In the genomic region with DNA sequence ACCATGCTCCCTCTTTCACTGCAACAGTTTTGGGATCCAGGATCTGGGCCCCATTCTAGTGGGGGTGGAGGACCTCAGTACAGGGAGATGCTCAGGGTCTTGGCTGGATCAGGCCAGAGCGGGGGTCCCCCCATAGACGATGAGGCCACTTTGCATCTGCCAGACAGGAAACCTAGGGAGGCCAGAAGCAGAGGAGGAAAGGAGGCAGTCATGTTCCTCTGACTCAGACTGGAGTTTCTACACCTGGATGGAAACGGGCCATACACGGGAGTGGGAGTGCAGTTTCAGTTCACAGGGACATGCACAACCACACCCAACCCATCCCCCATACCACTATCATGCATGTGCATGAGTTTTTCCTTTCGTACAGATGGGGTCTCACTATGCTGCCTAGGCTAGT, we compare ENCODE assay signal across 1 cellular context.
TF ChIP-seq lines count a peak whose summit lies in the region.

No MANE protein-coding gene starts in this region.

TF ChIP-seq in GM12878, 131 proteins besides CTCF, POLR2A, EP300 and RAD21:
- TF ChIP-seq IRF5 (IDR thresholded peaks at IDR 0.05; ENCODE audit: borderline replicate concordance), result no peak
- no peak for TF ChIP-seq SIN3A (IDR thresholded peaks at IDR 0.05; ENCODE audit: low read depth, low read length)
- no peak for TF ChIP-seq MEF2A (IDR thresholded peaks at IDR 0.05; ENCODE audit: insufficient read depth, low read depth, low read length)
- TF ChIP-seq BMI1 (IDR thresholded peaks at IDR 0.05; ENCODE audit: borderline replicate concordance), result no peak
- TF ChIP-seq SREBF1 (IDR thresholded peaks at IDR 0.05; ENCODE audit: low read length), result no peak
- TF ChIP-seq, protein P1, sequence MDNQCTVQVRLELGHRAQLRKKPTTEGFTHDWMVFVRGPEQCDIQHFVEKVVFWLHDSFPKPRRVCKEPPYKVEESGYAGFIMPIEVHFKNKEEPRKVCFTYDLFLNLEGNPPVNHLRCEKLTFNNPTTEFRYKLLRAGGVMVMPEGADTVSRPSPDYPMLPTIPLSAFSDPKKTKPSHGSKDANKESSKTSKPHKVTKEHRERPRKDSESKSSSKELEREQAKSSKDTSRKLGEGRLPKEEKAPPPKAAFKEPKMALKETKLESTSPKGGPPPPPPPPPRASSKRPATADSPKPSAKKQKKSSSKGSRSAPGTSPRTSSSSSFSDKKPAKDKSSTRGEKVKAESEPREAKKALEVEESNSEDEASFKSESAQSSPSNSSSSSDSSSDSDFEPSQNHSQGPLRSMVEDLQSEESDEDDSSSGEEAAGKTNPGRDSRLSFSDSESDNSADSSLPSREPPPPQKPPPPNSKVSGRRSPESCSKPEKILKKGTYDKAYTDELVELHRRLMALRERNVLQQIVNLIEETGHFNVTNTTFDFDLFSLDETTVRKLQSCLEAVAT (IDR thresholded peaks at IDR 0.05), result no peak
- 0 out of 2 replicates have a peak, but pooled peaks have one; percentile 18 for TF ChIP-seq BCL11A (IDR thresholded peaks at IDR 0.05; ENCODE audit: low read depth, low read length)
- TF ChIP-seq BHLHE40 (IDR thresholded peaks at IDR 0.05; ENCODE audit: borderline replicate concordance in 1 of 2, low read depth in 2 of 2, low read length in 1 of 2), result peak in 1 of 2 experiments; percentile 24; a peak in 1 of 4 replicates
- no peak for TF ChIP-seq SREBF2 (IDR thresholded peaks at IDR 0.05; ENCODE audit: low read length)
- TF ChIP-seq, protein P2, sequence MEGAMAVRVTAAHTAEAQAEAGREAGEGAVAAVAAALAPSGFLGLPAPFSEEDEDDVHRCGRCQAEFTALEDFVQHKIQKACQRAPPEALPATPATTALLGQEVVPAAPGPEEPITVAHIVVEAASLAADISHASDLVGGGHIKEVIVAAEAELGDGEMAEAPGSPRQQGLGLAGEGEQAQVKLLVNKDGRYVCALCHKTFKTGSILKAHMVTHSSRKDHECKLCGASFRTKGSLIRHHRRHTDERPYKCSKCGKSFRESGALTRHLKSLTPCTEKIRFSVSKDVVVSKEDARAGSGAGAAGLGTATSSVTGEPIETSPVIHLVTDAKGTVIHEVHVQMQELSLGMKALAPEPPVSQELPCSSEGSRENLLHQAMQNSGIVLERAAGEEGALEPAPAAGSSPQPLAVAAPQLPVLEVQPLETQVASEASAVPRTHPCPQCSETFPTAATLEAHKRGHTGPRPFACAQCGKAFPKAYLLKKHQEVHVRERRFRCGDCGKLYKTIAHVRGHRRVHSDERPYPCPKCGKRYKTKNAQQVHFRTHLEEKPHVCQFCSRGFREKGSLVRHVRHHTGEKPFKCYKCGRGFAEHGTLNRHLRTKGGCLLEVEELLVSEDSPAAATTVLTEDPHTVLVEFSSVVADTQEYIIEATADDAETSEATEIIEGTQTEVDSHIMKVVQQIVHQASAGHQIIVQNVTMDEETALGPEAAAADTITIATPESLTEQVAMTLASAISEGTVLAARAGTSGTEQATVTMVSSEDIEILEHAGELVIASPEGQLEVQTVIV (IDR thresholded peaks at IDR 0.05; ENCODE audit: borderline replicate concordance, partially characterized antibody), result no peak
- no peak for TF ChIP-seq HDGF (IDR thresholded peaks at IDR 0.05)
- no peak for TF ChIP-seq SMARCA5 (IDR thresholded peaks at IDR 0.05)
- TF ChIP-seq TARDBP (IDR thresholded peaks at IDR 0.05; ENCODE audit: borderline replicate concordance), result no peak
- TF ChIP-seq TCF3 (IDR thresholded peaks at IDR 0.05; ENCODE audit: borderline replicate concordance, insufficient read depth, low read depth, low read length), result peak; percentile 68; the same call in 1 of the 2 replicates
- no peak for TF ChIP-seq MXI1 (IDR thresholded peaks at IDR 0.05; ENCODE audit: low read depth, low read length)
- peak; percentile 57; the same call in 1 of the 2 replicates for TF ChIP-seq TCF12 (IDR thresholded peaks at IDR 0.05; ENCODE audit: low read depth, low read length)
- no peak for TF ChIP-seq RCOR1 (conservative IDR thresholded peaks at IDR 0.05; ENCODE audit: low read depth, low read length)
- no peak for TF ChIP-seq HCFC1 (IDR thresholded peaks at IDR 0.05; ENCODE audit: low read length)
- TF ChIP-seq SIX5 (IDR thresholded peaks at IDR 0.05; ENCODE audit: low read depth, low read length, severe bottlenecking), result no peak
- no peak for TF ChIP-seq SMAD5 (IDR thresholded peaks at IDR 0.05; ENCODE audit: low read depth)
- TF ChIP-seq YBX1 (IDR thresholded peaks at IDR 0.05), result no peak
- TF ChIP-seq IRF4 (IDR thresholded peaks at IDR 0.05; ENCODE audit: low read depth, low read length), result 0 out of 2 replicates have a peak, but pooled peaks have one; percentile 48
- peak in 1 of 2 experiments; percentile 16; a peak in 1 of 4 replicates for TF ChIP-seq ETV6 (conservative IDR thresholded peaks at IDR 0.05 in 1 of 2, IDR thresholded peaks at IDR 0.05 in 1 of 2; ENCODE audit: borderline replicate concordance in 1 of 2, low read depth in 1 of 2)
- TF ChIP-seq EGR1 (IDR thresholded peaks at IDR 0.05; ENCODE audit: borderline replicate concordance in 1 of 2, low read depth in 2 of 2, low read length in 2 of 2), result no peak
- no peak for TF ChIP-seq CREB1 (IDR thresholded peaks at IDR 0.05; ENCODE audit: low read depth)
- TF ChIP-seq BACH1 (IDR thresholded peaks at IDR 0.05; ENCODE audit: borderline replicate concordance), result no peak
- TF ChIP-seq, protein P3, sequence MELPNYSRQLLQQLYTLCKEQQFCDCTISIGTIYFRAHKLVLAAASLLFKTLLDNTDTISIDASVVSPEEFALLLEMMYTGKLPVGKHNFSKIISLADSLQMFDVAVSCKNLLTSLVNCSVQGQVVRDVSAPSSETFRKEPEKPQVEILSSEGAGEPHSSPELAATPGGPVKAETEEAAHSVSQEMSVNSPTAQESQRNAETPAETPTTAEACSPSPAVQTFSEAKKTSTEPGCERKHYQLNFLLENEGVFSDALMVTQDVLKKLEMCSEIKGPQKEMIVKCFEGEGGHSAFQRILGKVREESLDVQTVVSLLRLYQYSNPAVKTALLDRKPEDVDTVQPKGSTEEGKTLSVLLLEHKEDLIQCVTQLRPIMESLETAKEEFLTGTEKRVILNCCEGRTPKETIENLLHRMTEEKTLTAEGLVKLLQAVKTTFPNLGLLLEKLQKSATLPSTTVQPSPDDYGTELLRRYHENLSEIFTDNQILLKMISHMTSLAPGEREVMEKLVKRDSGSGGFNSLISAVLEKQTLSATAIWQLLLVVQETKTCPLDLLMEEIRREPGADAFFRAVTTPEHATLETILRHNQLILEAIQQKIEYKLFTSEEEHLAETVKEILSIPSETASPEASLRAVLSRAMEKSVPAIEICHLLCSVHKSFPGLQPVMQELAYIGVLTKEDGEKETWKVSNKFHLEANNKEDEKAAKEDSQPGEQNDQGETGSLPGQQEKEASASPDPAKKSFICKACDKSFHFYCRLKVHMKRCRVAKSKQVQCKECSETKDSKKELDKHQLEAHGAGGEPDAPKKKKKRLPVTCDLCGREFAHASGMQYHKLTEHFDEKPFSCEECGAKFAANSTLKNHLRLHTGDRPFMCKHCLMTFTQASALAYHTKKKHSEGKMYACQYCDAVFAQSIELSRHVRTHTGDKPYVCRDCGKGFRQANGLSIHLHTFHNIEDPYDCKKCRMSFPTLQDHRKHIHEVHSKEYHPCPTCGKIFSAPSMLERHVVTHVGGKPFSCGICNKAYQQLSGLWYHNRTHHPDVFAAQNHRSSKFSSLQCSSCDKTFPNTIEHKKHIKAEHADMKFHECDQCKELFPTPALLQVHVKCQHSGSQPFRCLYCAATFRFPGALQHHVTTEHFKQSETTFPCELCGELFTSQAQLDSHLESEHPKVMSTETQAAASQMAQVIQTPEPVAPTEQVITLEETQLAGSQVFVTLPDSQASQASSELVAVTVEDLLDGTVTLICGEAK (IDR thresholded peaks at IDR 0.05; ENCODE audit: borderline replicate concordance), result no peak
- no peak for TF ChIP-seq TAF1 (IDR thresholded peaks at IDR 0.05; ENCODE audit: borderline replicate concordance, low read depth, low read length)
